Comparison of ENCODE assay signal across 8 cellular contexts in the genomic region with DNA sequence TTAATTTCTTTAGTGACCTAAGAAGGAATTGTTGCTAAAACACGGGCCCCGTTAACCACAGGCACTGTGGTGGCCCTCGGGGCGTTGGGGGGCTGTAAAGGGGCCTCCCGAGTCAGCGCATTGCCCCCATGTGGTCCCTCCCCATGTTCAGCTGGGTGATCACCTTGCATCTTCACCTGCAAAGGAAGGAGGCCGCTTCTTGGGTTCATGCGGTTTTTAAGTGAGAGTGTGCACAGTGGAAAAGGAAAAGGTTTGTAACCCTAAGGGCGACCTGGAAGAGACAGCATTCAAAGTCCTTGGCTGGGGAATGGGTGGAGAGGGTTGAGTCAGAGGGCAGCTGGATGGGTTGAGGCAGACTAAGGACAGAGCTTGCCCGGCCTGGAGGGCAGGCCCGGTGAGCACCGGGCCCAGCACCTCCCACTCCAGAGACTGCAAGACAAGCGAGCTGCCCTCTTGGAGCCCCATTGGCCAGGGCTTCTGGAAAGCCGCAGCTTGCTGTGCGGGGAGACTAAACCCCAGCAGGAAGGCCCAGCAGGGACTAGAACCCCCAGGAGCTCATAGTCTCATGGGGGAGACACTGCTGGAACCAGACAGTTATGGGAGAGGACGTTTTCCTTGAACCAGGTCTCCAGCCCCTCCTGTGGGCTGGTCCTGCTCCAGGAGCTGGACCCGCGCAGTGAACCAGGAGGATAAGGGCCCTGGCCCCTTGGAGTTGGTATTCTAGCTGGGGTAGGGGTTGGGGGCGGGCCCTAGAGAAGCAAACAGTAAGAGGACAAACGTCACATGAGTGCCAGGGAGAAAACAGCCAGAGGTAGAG. TPM values are rescaled to one million over a fixed set of nuclear protein-coding genes. Genes with fewer than 3 reads are reported as not detected.
A peak's percentile ranks its signal among the peaks of the same experiment; 100 is the strongest.
DNase-seq lines count a peak whose midpoint lies in the region; ATAC-seq and TF ChIP-seq lines count a peak whose summit lies in the region.

No MANE protein-coding gene starts in this region.

- TF ChIP-seq CTCF in VCaP (conservative IDR thresholded peaks at IDR 0.05) = no peak

- ATAC-seq in sciatic nerve (peak; percentile 16), HG03378 (IDR thresholded peaks at IDR 0.05; ENCODE audit: unreplicated experiment) (no peak), GM19328 (IDR thresholded peaks at IDR 0.05; ENCODE audit: unreplicated experiment) (no peak)

- peak; percentile 51 for DNase-seq in GM03348 (ENCODE audit: low spot score)
- DNase-seq in glomerular visceral epithelial cell (ENCODE audit: extremely low spot score) = peak; percentile 41
- DNase-seq in sciatic nerve (ENCODE audit: low spot score) = no peak
- DNase-seq in NCI-H526 (lab: John Stamatoyannopoulos, UW) = no peak
- no peak for DNase-seq in HUDEP-2 (lab: John Stamatoyannopoulos, UW; ENCODE audit: unreplicated experiment in 76 of 76)

- intact Hi-C loops in sciatic nerve (cut with DNase I) = loop anchor here (5.0 kb wide), 1 partner anchor 1087 kb away; no protein-coding TSS in a partner anchor

- H3K27ac ChIP-seq in VCaP = peak overlapping the region; percentile 56

RNA-seq across cellular contexts. Expression of a gene that starts 59.2 kb away (rescaled TPM):
- 47.1 TPM for total RNA-seq in sciatic nerve

Comparison
In these comparisons a context has a peak if more than half of its experiments do, and no peak if none do; other contexts are left out.
1. DNase-seq: peak in GM03348 (single experiment) and glomerular visceral epithelial cell (single experiment); none in sciatic nerve (single experiment), NCI-H526 (0 of 2) and HUDEP-2 (0 of 76).